20 cellular contexts compared by ENCODE assay signal in genomic region chr17:45936610-45937009, GRCh38. TPM values are rescaled to one million over a fixed set of nuclear protein-coding genes. Genes with fewer than 3 reads are reported as not detected.
DNase-seq lines count a peak whose midpoint lies in the region; ATAC-seq lines count a peak whose summit lies in the region.
"Had no signal": no experiment of that assay in that cellular context is flagged by ENCODE, and none has a peak within 500 bp of the region (broad histone marks: within the 10 kb centered on the region; RNA-seq: fewer than 3 reads in every experiment).

No MANE protein-coding gene starts in this region.

- H3K18ac ChIP-seq in mesendoderm (ENCODE audit: low read length), result no peak overlapping the region

- H3K27me3 ChIP-seq in mesendoderm (ENCODE audit: insufficient read depth, low read length, poor library complexity), result no peaks in the 10 kb centered on the region
- H3K27me3 ChIP-seq: ovary, thyroid gland had no signal

- no peak overlapping the region for H3K4me2 ChIP-seq in mesendoderm (ENCODE audit: low read length)

- no peak overlapping the region for H2BK120ac ChIP-seq in mesendoderm (ENCODE audit: low read depth, low read length)

- no peak overlapping the region for H3K9ac ChIP-seq in mesendoderm (ENCODE audit: low read length)

- H2BK5ac ChIP-seq in mesendoderm (ENCODE audit: low read length), result no peak overlapping the region

- no peak overlapping the region for H3K56ac ChIP-seq in mesendoderm (ENCODE audit: low read length)

- no peaks in the 10 kb centered on the region for H3K36me3 ChIP-seq in mesendoderm (ENCODE audit: control insufficient read depth, insufficient read depth, low read length)
- H3K36me3 ChIP-seq: ovary, thyroid gland had no signal

- peaks cover 4% of the 10 kb centered on the region for H3K4me1 ChIP-seq in mesendoderm (ENCODE audit: control insufficient read depth, low read depth, low read length)

- no peak overlapping the region for H3K4ac ChIP-seq in mesendoderm (ENCODE audit: low read depth, low read length)

- ATAC-seq in GM21786 (IDR thresholded peaks at IDR 0.05; ENCODE audit: unreplicated experiment), result no peak
- ATAC-seq: sciatic nerve; stimulated activated memory B cell treated with anti-CD40 and anti-IgM and Interleukin-4, amounts not matched to agents 10 μg/mL and 1 μg/mL and 100 μg/mL, for 72 hours had no signal

- no CpG with 5 or more reads among the region's 4 CpGs for WGBS in mesendoderm (ENCODE audit: extremely low coverage, insufficient coverage, low lambda C conversion rate)

- H2AK5ac ChIP-seq in mesendoderm (ENCODE audit: low read length), result no peak overlapping the region

- H3K27ac ChIP-seq in cingulate gyrus (ENCODE audit: low read depth, low read length) (peak overlapping the region; percentile 39), mesendoderm (ENCODE audit: low read depth, low read length) (no peak overlapping the region)
- H3K27ac ChIP-seq: epithelial cell of prostate, ovary, thyroid gland, VCaP had no signal

- H2BK15ac ChIP-seq in mesendoderm (replicated peaks; ENCODE audit: low read depth), result no peak overlapping the region

- H3K79me2 ChIP-seq in mesendoderm (ENCODE audit: control insufficient read depth, insufficient read depth, low read length), result no peaks in the 10 kb centered on the region

- no peak overlapping the region for H4K8ac ChIP-seq in mesendoderm (ENCODE audit: low read depth, low read length)

- no peak overlapping the region for H3K23ac ChIP-seq in mesendoderm (ENCODE audit: low read length)

- H3K4me3 ChIP-seq in mesendoderm (ENCODE audit: low read length), result no peak overlapping the region
- H3K4me3 ChIP-seq: ovary, thyroid gland had no signal

- peak; percentile 85 for DNase-seq in DMS79 treated with DMSO at 0.1 percent for 48 hours (lab: John Stamatoyannopoulos, UW)
- peak; percentile 44 for DNase-seq in NCI-H146 (lab: John Stamatoyannopoulos, UW)
- DNase-seq in NCI-H2171 treated with DMSO at 0.1 percent for 48 hours (lab: John Stamatoyannopoulos, UW), result peak; percentile 91
- DNase-seq in mesendoderm, result no peak
- no peak for DNase-seq in cerebellar nuclear complex (lab: John Stamatoyannopoulos, UW)
- no peak for DNase-seq in HT-29 (ENCODE audit: low spot score)
- DNase-seq: activated CD4-positive, alpha-beta T cell treated with anti-CD3 and anti-CD28 coated beads, Interleukin-2, amount 50 U/mL, for 1 hour; activated CD8-positive, alpha-beta memory T cell treated with anti-CD3 and anti-CD28 coated beads, Interleukin-2, amount 50 U/mL, for 48 hours; activated effector memory CD4-positive, alpha-beta T cell treated with anti-CD3 and anti-CD28 coated beads, Interleukin-2, amount 50 U/mL, for 16 hours; CD4-positive, CD25-positive, alpha-beta regulatory T cell; foreskin melanocyte; naive B cell; ovary; thyroid gland had no signal

- H4K5ac ChIP-seq in mesendoderm (ENCODE audit: low read length), result no peak overlapping the region

- no peaks in the 10 kb centered on the region for H3K79me1 ChIP-seq in mesendoderm (ENCODE audit: low read length)

RNA-seq across cellular contexts. Expression of gene MAPT, which starts 42.3 kb away (rescaled TPM):
- polyA plus RNA-seq in mesendoderm (2013, experiment 1 of 2), result 0.45 TPM
- 0.66 TPM for polyA plus RNA-seq in mesendoderm (2013, experiment 2 of 2)
- 0.08 and 0.44 TPM in 2 replicates for total RNA-seq in HT-29 (2014; rRNA removed; shearing (Covaris generic))

Comparison
In these comparisons a context has a peak if more than half of its experiments do, and no peak if none do; other contexts are left out.
1. DNase-seq: peak in DMS79 treated with DMSO at 0.1 percent for 48 hours (single experiment), NCI-H146 (single experiment) and NCI-H2171 treated with DMSO at 0.1 percent for 48 hours (single experiment); none in mesendoderm (single experiment), cerebellar nuclear complex (0 of 2) and HT-29 (single experiment).